In genomic region chr5:13250450-13251291, GRCh38 we compare ENCODE assay signal across 8 cellular contexts.
DNase-seq lines count a peak whose midpoint lies in the region; ATAC-seq, FAIRE-seq and TF ChIP-seq lines count a peak whose summit lies in the region.

No MANE protein-coding gene starts in this region.

- H3K4me1 ChIP-seq in adrenal gland (replicated peaks in 1 of 2) = no peaks in the 10 kb centered on the region
- peaks cover 0 to 10% (median 4%) of the 10 kb centered on the region in 3 donors for H3K4me1 ChIP-seq in pancreas
- no peaks in the 10 kb centered on the region for H3K4me1 ChIP-seq in suprapubic skin

- H3K36me3 Mint-ChIP-seq in activated CD4-positive, alpha-beta T cell treated with anti-CD3 and anti-CD28 coated beads for 36 hours (ENCODE audit: low read depth) = no peaks in the 10 kb centered on the region

- peak in 3 of 4 donors; percentile 21 to 68 (median 38) for ATAC-seq in pancreas
- no peak for ATAC-seq in activated CD4-positive, alpha-beta T cell treated with anti-CD3 and anti-CD28 coated beads for 36 hours

- 68 to 75% (median 72%) methylated on average over 4 of the region's 4 CpGs for WGBS in adrenal gland, 4 donors
- WGBS in pancreas, 2 donors = 60 to 62% methylated on average over 4 of the region's 4 CpGs
- 84% methylated on average over 4 of the region's 4 CpGs for WGBS in suprapubic skin

- TF ChIP-seq CTCF in adrenal gland (IDR thresholded peaks at IDR 0.05) (peak; percentile 39 to 56 (median 48)), pancreas (IDR thresholded peaks at IDR 0.05) (peak in 2 of 4 donors; percentile 32 to 35), suprapubic skin (IDR thresholded peaks at IDR 0.05) (peak in 1 of 2 donors; percentile 20)

- FAIRE-seq in pancreas (lab: Jason Lieb, UNC) = no peak

- no peaks in the 10 kb centered on the region for H3K27me3 Mint-ChIP-seq in activated CD4-positive, alpha-beta T cell treated with anti-CD3 and anti-CD28 coated beads for 36 hours

- CTCF ChIA-PET in activated CD4-positive, alpha-beta T cell treated with anti-CD3 and anti-CD28 coated beads for 36 hours (lab: Charles Lee) = interaction anchor here (0.7 to 1.2 kb wide), 3 partner anchors 12 to 32 kb away, joined by 3 read pairs; no protein-coding TSS in a partner anchor

- peak; percentile 23 for DNase-seq in NCI-H1694 treated with DMSO at 0.1 percent for 48 hours (lab: John Stamatoyannopoulos, UW)
- DNase-seq in NCI-H1694 (lab: John Stamatoyannopoulos, UW) = no peak
- DNase-seq in HS-27A (ENCODE audit: low read depth) = peak; percentile 38
- DNase-seq in adrenal gland = no peak
- DNase-seq in pancreas = no peak
- no peak for DNase-seq in suprapubic skin (ENCODE audit: low spot score in 2 of 2)
- no peak for DNase-seq in activated CD4-positive, alpha-beta T cell treated with anti-CD3 and anti-CD28 coated beads for 36 hours
- DNase-seq in activated CD4-positive, alpha-beta T cell treated with anti-CD3 and anti-CD28 coated beads, Interleukin-2, amount 50 U/mL, for 1 hour = no peak

- H3K4me3 ChIP-seq in adrenal gland (no peak overlapping the region), pancreas (no peak overlapping the region), suprapubic skin (no peak overlapping the region)

- H3K36me3 ChIP-seq in adrenal gland (replicated peaks in 1 of 2) (no peaks in the 10 kb centered on the region), pancreas (no peaks in the 10 kb centered on the region), suprapubic skin (no peaks in the 10 kb centered on the region)

- TF ChIP-seq POLR2A in adrenal gland (IDR thresholded peaks at IDR 0.05) (no peak), suprapubic skin (IDR thresholded peaks at IDR 0.05) (no peak)

- no peaks in the 10 kb centered on the region for H3K4me1 Mint-ChIP-seq in activated CD4-positive, alpha-beta T cell treated with anti-CD3 and anti-CD28 coated beads for 36 hours

- H3K27me3 ChIP-seq in adrenal gland = no peaks in the 10 kb centered on the region
- H3K27me3 ChIP-seq in pancreas = no peaks in the 10 kb centered on the region
- no peaks in the 10 kb centered on the region for H3K27me3 ChIP-seq in suprapubic skin

- H3K9me3 Mint-ChIP-seq in activated CD4-positive, alpha-beta T cell treated with anti-CD3 and anti-CD28 coated beads for 36 hours (ENCODE audit: low read depth) = peaks cover 13% of the 10 kb centered on the region

- intact Hi-C loops in adrenal gland (cut with DNase I) = loop anchor here in 1 of 2 donors (10.0 kb wide), 1 partner anchor 224 kb away; no protein-coding TSS in a partner anchor
- intact Hi-C loops in pancreas (cut with DNase I) = no loop called here
- intact Hi-C loops in activated CD4-positive, alpha-beta T cell treated with anti-CD3 and anti-CD28 coated beads for 36 hours (cut with DNase I, micrococcal nuclease) = no loop called here

- no peak for TF ChIP-seq EP300 in suprapubic skin (IDR thresholded peaks at IDR 0.05)

- H3K4me3 Mint-ChIP-seq in activated CD4-positive, alpha-beta T cell treated with anti-CD3 and anti-CD28 coated beads for 36 hours = no peak overlapping the region

- H3K27ac Mint-ChIP-seq in activated CD4-positive, alpha-beta T cell treated with anti-CD3 and anti-CD28 coated beads for 36 hours = no peak overlapping the region

- POLR2A ChIA-PET in activated CD4-positive, alpha-beta T cell treated with anti-CD3 and anti-CD28 coated beads for 36 hours (lab: Charles Lee) = no interaction called here

- H3K27ac ChIP-seq in adrenal gland (no peak overlapping the region), pancreas (no peak overlapping the region), suprapubic skin (no peak overlapping the region)

- H3K9me3 ChIP-seq in adrenal gland (replicated peaks in 1 of 3) = no peaks in the 10 kb centered on the region
- H3K9me3 ChIP-seq in pancreas = no peaks in the 10 kb centered on the region
- no peaks in the 10 kb centered on the region for H3K9me3 ChIP-seq in suprapubic skin

Comparison
In these comparisons a context has a peak if more than half of its experiments do, and no peak if none do; other contexts are left out.
1. DNase-seq: peak in NCI-H1694 treated with DMSO at 0.1 percent for 48 hours (single experiment) and HS-27A (single experiment); none in NCI-H1694 (single experiment), adrenal gland (0 of 7), pancreas (0 of 6), suprapubic skin (0 of 2), activated CD4-positive, alpha-beta T cell treated with anti-CD3 and anti-CD28 coated beads for 36 hours (single experiment) and activated CD4-positive, alpha-beta T cell treated with anti-CD3 and anti-CD28 coated beads, Interleukin-2, amount 50 U/mL, for 1 hour (single experiment).